34 cellular contexts compared by ENCODE assay signal in genomic region chr10:49657606-49658005, GRCh38. TPM values are rescaled to one million over a fixed set of nuclear protein-coding genes. Genes with fewer than 3 reads are reported as not detected.
"Had no signal": no experiment of that assay in that cellular context is flagged by ENCODE, and none has a peak within 500 bp of the region (broad histone marks: within the 10 kb centered on the region; RNA-seq: fewer than 3 reads in every experiment).

No MANE protein-coding gene starts in this region.

- H3K4me3 ChIP-seq: left lung, lower lobe of right lung, pancreas, prostate gland, sigmoid colon, spleen, testis, thyroid gland, transverse colon, upper lobe of left lung, vagina had no signal

- H3K27ac ChIP-seq: left lung, lower lobe of right lung, pancreas, prostate gland, sigmoid colon, spleen, testis, thyroid gland, transverse colon, upper lobe of left lung, vagina had no signal

- DNase-seq: hippocampal formation; immature natural killer cell; kidney; left colon; left lung; lower lobe of right lung; mesenchymal stem cell; naive thymus-derived CD8-positive, alpha-beta T cell; nucleus accumbens; posterior cingulate gyrus; retina; right cardiac atrium; sigmoid colon; small intestine; spleen; stimulated activated CD4-positive, alpha-beta T cell treated with anti-CD3 and anti-CD28 coated beads, Interleukin-4, amount 100 ng/mL, for 4 hours; stimulated activated CD8-positive, alpha-beta memory T cell treated with anti-CD3 and anti-CD28 coated beads, Interleukin-4, amount 100 ng/mL, for 48 hours; stimulated activated naive CD4-positive, alpha-beta T cell treated with Interleukin-2 at 50 U/mL for 16 hours; stimulated activated naive CD8-positive, alpha-beta T cell treated with anti-CD3 and anti-CD28 coated beads, Interleukin-15, amount 100 ng/mL, for 72 hours; testis; thyroid gland; transverse colon; upper lobe of left lung had no signal

- FAIRE-seq: islet of Langerhans, kidney, pancreas, small intestine had no signal

- H3K9me3 ChIP-seq: pancreas, prostate gland, sigmoid colon, testis, thyroid gland, transverse colon, vagina had no signal

- H3K27me3 ChIP-seq: pancreas, testis, thyroid gland, transverse colon, upper lobe of left lung, vagina had no signal

- ATAC-seq: left colon; left lung; lower lobe of right lung; naive thymus-derived CD8-positive, alpha-beta T cell; pancreas; right cardiac atrium; stimulated activated memory B cell treated with anti-CD40 and anti-IgM and Interleukin-4, amounts not matched to agents 10 μg/mL and 1 μg/mL and 100 μg/mL, for 72 hours; stimulated activated naive CD8-positive, alpha-beta T cell treated with anti-CD3 and anti-CD28 coated beads, Interleukin-15, amount 100 ng/mL, for 72 hours had no signal

- H3K4me1 ChIP-seq: left lung, lower lobe of right lung, pancreas, prostate gland, sigmoid colon, spleen, testis, thyroid gland, transverse colon, upper lobe of left lung, vagina had no signal

- H3K36me3 ChIP-seq: left lung, lower lobe of right lung, pancreas, prostate gland, sigmoid colon, spleen, thyroid gland, transverse colon, upper lobe of left lung, vagina had no signal

RNA-seq across cellular contexts. Expression of gene C10orf53, which starts 21.8 kb away (rescaled TPM):
- total RNA-seq: kidney; left colon; left lung; liver; lower lobe of right lung; mammary epithelial cell; mucosa of gallbladder; naive thymus-derived CD8-positive, alpha-beta T cell; neural crest cell; osteoblast; pancreas; right cardiac atrium; sigmoid colon; spleen; thyroid gland; transverse colon; upper lobe of left lung; urinary bladder; vagina had no signal
- polyA plus RNA-seq: immature natural killer cell; liver; mammary epithelial cell; naive thymus-derived CD8-positive, alpha-beta T cell; pancreas; right cardiac atrium; sigmoid colon; small intestine; spleen; urinary bladder had no signal

RNA-seq across cellular contexts. Expression of gene CHAT, which starts 43.8 kb away (rescaled TPM):
- total RNA-seq: kidney; left lung; liver; lower lobe of right lung; mammary epithelial cell; naive thymus-derived CD8-positive, alpha-beta T cell; osteoblast; right cardiac atrium; spleen; thyroid gland; upper lobe of left lung; urinary bladder; vagina had no signal
- polyA plus RNA-seq: immature natural killer cell; liver; mammary epithelial cell; naive thymus-derived CD8-positive, alpha-beta T cell; pancreas; right cardiac atrium; spleen had no signal

RNA-seq across cellular contexts. Expression of gene SLC18A3, which starts 47.5 kb away (rescaled TPM):
- total RNA-seq: kidney; left lung; liver; lower lobe of right lung; mammary epithelial cell; naive thymus-derived CD8-positive, alpha-beta T cell; osteoblast; prostate gland; spleen; testis; thyroid gland; upper lobe of left lung had no signal
- polyA plus RNA-seq: immature natural killer cell; liver; mammary epithelial cell; naive thymus-derived CD8-positive, alpha-beta T cell; spleen had no signal
